8 cellular contexts compared by ENCODE assay signal in genomic region chr1:226223157-226223785, GRCh38. TPM values are rescaled to one million over a fixed set of nuclear protein-coding genes. Genes with fewer than 3 reads are reported as not detected.
DNase-seq lines count a peak whose midpoint lies in the region; ATAC-seq and TF ChIP-seq lines count a peak whose summit lies in the region.

TSS of gene MIXL1 (plus strand) at chr1:226223664. CDS start at chr1:226223682, 18 bp downstream.

- peaks cover 0 to 5% (median 0%) of the 10 kb centered on the region in 3 experiments; a peak in 2 of 7 replicates for H3K36me3 Mint-ChIP-seq in H9 (ENCODE audit: insufficient read depth in 1 of 3, low read depth in 3 of 3)

- no peak within 1 kb of the TSS for H3K56ac ChIP-seq in H9 (ENCODE audit: insufficient read length, low read depth, low read length)

- H3K27me3 ChIP-seq in H9 (ENCODE audit: insufficient read depth, low read length) (no peaks in the 10 kb centered on the region; the same call in 1 of the 2 replicates), SJSA1 (replicated peaks) (peaks cover 20% of the 10 kb centered on the region), gastrocnemius medialis (peaks cover 19 to 28% (median 22%) of the 10 kb centered on the region in 3 donors)

- no peak within 1 kb of the TSS for H2AK5ac ChIP-seq in H9 (ENCODE audit: insufficient read length, low read length)

- intact Hi-C loops in gastrocnemius medialis (cut with DNase I; ENCODE audit: low total_unique reads), result no loop called here

- no peak within 1 kb of the TSS for H2BK120ac ChIP-seq in H9 (ENCODE audit: low read depth, low read length, poor library complexity, severe bottlenecking)

- H3T11ph ChIP-seq in H9 (ENCODE audit: low read length), result no peak within 1 kb of the TSS

- H3K79me2 ChIP-seq in H9 (ENCODE audit: insufficient read depth, low read length), result no peaks in the 10 kb centered on the region

- H3K4me1 ChIP-seq in H9 (ENCODE audit: insufficient read depth, low read length), result no peaks in the 10 kb centered on the region
- H3K4me1 ChIP-seq in SJSA1 (replicated peaks), result peaks cover 7% of the 10 kb centered on the region
- H3K4me1 ChIP-seq in gastrocnemius medialis, result no peaks in the 10 kb centered on the region

- H3K4me3 Mint-ChIP-seq in H9, result peak within 1 kb of the TSS; percentile 77 to 84

- WGBS in H9 (ENCODE audit: extremely low coverage, insufficient read length, low lambda C conversion rate), result no CpG with 5 or more reads among the region's 62 CpGs

- H3K9me3 Mint-ChIP-seq in H9, result no peaks in the 10 kb centered on the region; a peak in 1 of 5 replicates

- no peak within 1 kb of the TSS for H3K27ac ChIP-seq in H9 (ENCODE audit: insufficient read length, low read depth, low read length)
- H3K27ac ChIP-seq in SJSA1, result no peak within 1 kb of the TSS
- H3K27ac ChIP-seq in gastrocnemius medialis, result no peak within 1 kb of the TSS

- no peak within 1 kb of the TSS for H4K5ac ChIP-seq in H9 (ENCODE audit: insufficient read length, low read depth, low read length)

- no peak for ATAC-seq in gastrocnemius medialis

- H3K36me3 ChIP-seq in SJSA1 (no peaks in the 10 kb centered on the region), gastrocnemius medialis (no peaks in the 10 kb centered on the region)

- H3K4me1 Mint-ChIP-seq in H9, result peaks cover 14 to 18% of the 10 kb centered on the region in 2 experiments

- TF ChIP-seq POLR2A in gastrocnemius medialis (IDR thresholded peaks at IDR 0.05), result no peak

- peaks cover 31% of the 10 kb centered on the region for H3K27me3 Mint-ChIP-seq in H9 (ENCODE audit: low read depth)

- peak within 1 kb of the TSS; percentile 17 for H3K4me3 ChIP-seq in SJSA1
- H3K4me3 ChIP-seq in foreskin fibroblast (ENCODE audit: low read depth in 1 of 2, low read length in 2 of 2), result peak within 1 kb of the TSS; percentile 40 to 48
- peak within 1 kb of the TSS in 3 of 4 donors; percentile 28 to 36 (median 34) for H3K4me3 ChIP-seq in gastrocnemius medialis

- H3K18ac ChIP-seq in H9 (ENCODE audit: insufficient read length, low read depth, low read length), result no peak within 1 kb of the TSS

- H4K20me1 ChIP-seq in H9 (ENCODE audit: control insufficient read depth, insufficient read depth, insufficient read length), result no peaks in the 10 kb centered on the region

- H3K4me2 ChIP-seq in H9 (ENCODE audit: insufficient read depth, insufficient read length, low read length), result peak within 1 kb of the TSS; percentile 62

- H3K23ac ChIP-seq in H9 (ENCODE audit: insufficient read length, low read depth, low read length), result no peak within 1 kb of the TSS

- no peak within 1 kb of the TSS for H3K4ac ChIP-seq in H9 (ENCODE audit: low read depth, low read length)

- no peak within 1 kb of the TSS for H3K27ac Mint-ChIP-seq in H9

- peak within 1 kb of the TSS; percentile 4 for H3K9ac ChIP-seq in H9 (ENCODE audit: extremely low read depth, insufficient read length, low read length)

- DNase-seq in NCI-H82 (lab: John Stamatoyannopoulos, UW) (peak; percentile 52), NCI-H82 treated with DMSO at 0.1 percent for 48 hours (lab: John Stamatoyannopoulos, UW; ENCODE audit: unreplicated experiment) (no peak), H9 (peak; percentile 66), SJSA1 (ENCODE audit: low read depth in 1 of 2, low spot score in 2 of 2) (no peak), foreskin fibroblast (peak in 1 of 2 donors; percentile 22), gastrocnemius medialis (no peak), pons (ENCODE audit: low spot score) (no peak), AML-193 (lab: John Stamatoyannopoulos, UW) (no peak)

- H2AFZ ChIP-seq in H9 (ENCODE audit: low read length), result no peak within 1 kb of the TSS

- no peaks in the 10 kb centered on the region for H3K79me1 ChIP-seq in H9 (ENCODE audit: insufficient read depth, low read depth, low read length, poor library complexity, severe bottlenecking)

- H2BK12ac ChIP-seq in H9 (ENCODE audit: insufficient read length, low read depth, low read length), result no peak within 1 kb of the TSS

- H2BK20ac ChIP-seq in H9 (ENCODE audit: low read depth, low read length, poor library complexity, severe bottlenecking), result no peak within 1 kb of the TSS

- no peak within 1 kb of the TSS for H4K91ac ChIP-seq in H9 (ENCODE audit: insufficient read length, low read depth, low read length)

- no peak within 1 kb of the TSS for H4K8ac ChIP-seq in H9 (replicated peaks; ENCODE audit: insufficient read length, low read depth, low read length)

- H3K14ac ChIP-seq in H9 (ENCODE audit: insufficient read depth, low read length), result no peak within 1 kb of the TSS

- in situ Hi-C loops in gastrocnemius medialis (cut with MboI; ENCODE audit: low sequenced_read_pairs in 4 of 4), result no loop called here

- H2BK5ac ChIP-seq in H9 (ENCODE audit: insufficient read length, low read length), result no peak within 1 kb of the TSS

- peaks cover 3% of the 10 kb centered on the region for H3K23me2 ChIP-seq in H9 (ENCODE audit: insufficient read length, low read depth, low read length, poor library complexity, severe bottlenecking)

- H3K9me3 ChIP-seq in H9 (ENCODE audit: control insufficient read depth, low read depth, low read length), result no peaks in the 10 kb centered on the region
- no peaks in the 10 kb centered on the region for H3K9me3 ChIP-seq in SJSA1 (replicated peaks)
- no peaks in the 10 kb centered on the region for H3K9me3 ChIP-seq in gastrocnemius medialis

- no peak for TF ChIP-seq CTCF in H9 (conservative IDR thresholded peaks at IDR 0.05)
- TF ChIP-seq CTCF in foreskin fibroblast (IDR thresholded peaks at IDR 0.05; ENCODE audit: low read depth, low read length), result no peak
- TF ChIP-seq CTCF in gastrocnemius medialis (IDR thresholded peaks at IDR 0.05 in 4 of 5, conservative IDR thresholded peaks at IDR 0.05 in 1 of 5), result no peak

- no peak within 1 kb of the TSS for H2BK15ac ChIP-seq in H9 (ENCODE audit: low read depth, low read length)

RNA-seq across cellular contexts. Expression of gene MIXL1, which starts in this region (rescaled TPM):
- total RNA-seq in H9 (2021), result 4.7 and 4.9 TPM in 2 replicates
- total RNA-seq in SJSA1 (2014; rRNA removed; shearing (Covaris generic)), result not detected in 2 replicates
- not detected for total RNA-seq in gastrocnemius medialis

Comparison
In these comparisons a context has a peak if more than half of its experiments do, and no peak if none do; other contexts are left out.
1. DNase-seq: peak in NCI-H82 (single experiment) and H9 (single experiment); none in NCI-H82 treated with DMSO at 0.1 percent for 48 hours (single experiment), SJSA1 (0 of 2), gastrocnemius medialis (0 of 2), pons (single experiment) and AML-193 (0 of 2).
2. Peak in every context shown above with its lines, with median percentiles within 50 percentile points of each other: H3K4me3 ChIP-seq.